17 cellular contexts compared by ENCODE assay signal in the genomic region with DNA sequence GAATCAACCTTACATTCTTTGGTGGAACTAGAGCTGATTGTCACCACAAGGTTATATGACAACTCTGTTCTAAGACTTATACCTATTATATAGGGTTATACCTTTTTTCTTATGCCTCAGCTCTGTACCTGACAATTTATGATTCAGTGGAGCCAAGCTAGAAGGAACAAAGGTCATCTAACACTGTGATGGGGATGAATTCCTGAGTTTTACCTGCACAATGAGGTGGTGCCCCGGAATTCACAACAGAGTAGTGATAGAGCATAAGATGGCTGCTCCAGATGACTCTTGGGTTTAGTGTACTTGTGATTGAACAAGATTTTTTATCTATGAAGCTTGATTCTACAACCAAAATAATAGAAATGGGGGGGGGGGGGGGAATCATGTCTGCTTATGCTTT.
DNase-seq lines count a peak whose midpoint lies in the region; ATAC-seq and FAIRE-seq lines count a peak whose summit lies in the region.
"Had no signal": no experiment of that assay in that cellular context is flagged by ENCODE, and none has a peak within 500 bp of the region (broad histone marks: within the 10 kb centered on the region; RNA-seq: fewer than 3 reads in every experiment).

No MANE protein-coding gene starts in this region.

- WGBS in small intestine, 3 donors = 13 to 77% (median 29%) methylated on average over 1 of the region's 1 CpG

- H3K4me3 ChIP-seq in small intestine (ENCODE audit: low read depth in 1 of 2, low read length in 2 of 2) = no peak overlapping the region
- H3K4me3 ChIP-seq: GM23338 had no signal

- H3K27ac Mint-ChIP-seq in activated T-cell treated with anti-CD3 and anti-CD28 coated beads, Interleukin-2, amount 50 U/mL, for 72 hours = peak overlapping the region; percentile 77
- peak overlapping the region; percentile 61 for H3K27ac Mint-ChIP-seq in T-helper 17 cell
- H3K27ac Mint-ChIP-seq: CD14-positive monocyte, GM23338 had no signal

- no peak for DNase-seq in activated T-cell treated with anti-CD3 and anti-CD28 coated beads, Interleukin-2, amount 50 U/mL, for 72 hours
- no peak for DNase-seq in activated T-cell treated with anti-CD3 and anti-CD28 coated beads, Interleukin-2, amount 50 U/mL, for 1 hour
- DNase-seq in T-helper 17 cell (no peak), small intestine (peak; percentile 65), NCI-H446 (lab: John Stamatoyannopoulos, UW) (no peak), retina (no peak)
- no peak for DNase-seq in activated CD4-positive, alpha-beta T cell treated with anti-CD3 and anti-CD28 coated beads, Interleukin-2, amount 50 U/mL, for 1 hour
- DNase-seq: CD8-positive, alpha-beta T cell; COR-L47; DND-41; GDM1; H7 had no signal

- H3K9me3 Mint-ChIP-seq in activated T-cell treated with anti-CD3 and anti-CD28 coated beads, Interleukin-2, amount 50 U/mL, for 72 hours = no peaks in the 10 kb centered on the region
- H3K9me3 Mint-ChIP-seq: CD14-positive monocyte; CD8-positive, alpha-beta T cell had no signal

- H3K9me3 ChIP-seq in T-helper 17 cell (ENCODE audit: control insufficient read depth, low read length, poor library complexity, severe bottlenecking) (no peaks in the 10 kb centered on the region), small intestine (ENCODE audit: control insufficient read depth, low read depth) (no peaks in the 10 kb centered on the region)

- no peak overlapping the region for H3K4me3 Mint-ChIP-seq in activated T-cell treated with anti-CD3 and anti-CD28 coated beads, Interleukin-2, amount 50 U/mL, for 72 hours
- no peak overlapping the region for H3K4me3 Mint-ChIP-seq in T-helper 17 cell
- H3K4me3 Mint-ChIP-seq: CD14-positive monocyte; CD8-positive, alpha-beta T cell; GM23338 had no signal

- H3K27me3 Mint-ChIP-seq in activated T-cell treated with anti-CD3 and anti-CD28 coated beads, Interleukin-2, amount 50 U/mL, for 72 hours (ENCODE audit: low read depth) = no peaks in the 10 kb centered on the region
- no peaks in the 10 kb centered on the region for H3K27me3 Mint-ChIP-seq in T-helper 17 cell

- no peaks in the 10 kb centered on the region for H3K27me3 ChIP-seq in small intestine (ENCODE audit: control insufficient read depth in 2 of 2, insufficient read depth in 2 of 2, low read length in 2 of 2)

- peaks cover 27% of the 10 kb centered on the region for H3K4me1 Mint-ChIP-seq in activated T-cell treated with anti-CD3 and anti-CD28 coated beads, Interleukin-2, amount 50 U/mL, for 72 hours (ENCODE audit: low read depth)
- H3K4me1 Mint-ChIP-seq in T-helper 17 cell = peaks cover 13% of the 10 kb centered on the region
- H3K4me1 Mint-ChIP-seq: CD14-positive monocyte had no signal

- no peak for ATAC-seq in activated T-cell treated with anti-CD3 and anti-CD28 coated beads, Interleukin-2, amount 50 U/mL, for 72 hours (replicated peaks in 1 of 2)
- no peak for ATAC-seq in T-helper 17 cell
- ATAC-seq: CD8-positive, alpha-beta T cell; GM23338; HepG2 had no signal

- peaks cover 3% of the 10 kb centered on the region in 2 donors for H3K36me3 ChIP-seq in small intestine (ENCODE audit: control insufficient read depth in 2 of 2, insufficient read depth in 2 of 2, low read length in 2 of 2)

- H3K27ac ChIP-seq in small intestine (ENCODE audit: low read depth in 1 of 2, low read length in 1 of 2) = no peak overlapping the region
- H3K27ac ChIP-seq: 22Rv1 had no signal

- peaks cover 0 to 6% of the 10 kb centered on the region in 2 donors for H3K36me3 Mint-ChIP-seq in activated T-cell treated with anti-CD3 and anti-CD28 coated beads, Interleukin-2, amount 50 U/mL, for 72 hours (ENCODE audit: insufficient read depth in 2 of 2)
- H3K36me3 Mint-ChIP-seq in T-helper 17 cell (ENCODE audit: low read depth) = no peaks in the 10 kb centered on the region

- FAIRE-seq in small intestine (lab: Jason Lieb, UNC) = no peak
- FAIRE-seq: GM12892, HepG2 had no signal

- H3K4me1 ChIP-seq in small intestine (ENCODE audit: control insufficient read depth in 2 of 2, insufficient read depth in 1 of 2, low read depth in 1 of 2, low read length in 1 of 2) = peaks cover 3 to 4% of the 10 kb centered on the region in 2 donors
